8 cellular contexts compared by ENCODE assay signal in the genomic region with DNA sequence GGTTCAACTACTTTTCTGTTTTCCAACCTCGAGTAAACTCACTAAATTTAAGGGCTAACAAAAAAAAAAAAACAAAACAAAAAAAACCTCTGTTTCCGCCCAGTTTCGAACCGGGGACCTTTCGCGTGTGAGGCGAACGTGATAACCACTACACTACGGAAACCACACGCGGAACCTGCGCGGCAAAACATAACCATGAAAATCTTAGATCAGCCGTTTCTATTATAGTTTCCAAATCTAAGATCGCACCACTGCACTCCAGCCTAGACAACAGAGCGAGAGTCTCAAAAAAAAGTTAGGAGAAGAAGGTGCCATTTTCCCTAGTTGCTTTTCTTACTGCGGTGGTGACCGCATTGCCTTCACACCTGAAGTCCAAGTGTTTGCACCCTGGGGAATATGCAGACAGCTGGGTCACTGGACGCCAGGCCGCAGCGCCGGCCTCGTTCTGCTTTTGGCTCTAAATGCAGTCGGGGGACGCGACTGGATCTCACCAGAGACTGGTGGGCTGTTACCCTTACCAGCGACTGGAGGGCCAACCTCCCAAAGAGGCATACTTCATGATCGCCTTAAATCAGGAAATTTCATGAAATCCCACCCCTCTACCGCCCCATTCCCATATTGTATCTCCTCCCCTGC.
DNase-seq lines count a peak whose midpoint lies in the region; ATAC-seq and TF ChIP-seq lines count a peak whose summit lies in the region.
"Not testable (repeated sequence)": the region's sequence is repeated elsewhere in the genome, so short reads cannot be mapped to it uniquely, and the experiment has no call there.

No MANE protein-coding gene starts in this region.

- H3K27ac ChIP-seq in HUES64 (ENCODE audit: low read depth, low read length); brain microvascular endothelial cell: not testable (repeated sequence)

- not testable (repeated sequence) for TF ChIP-seq CTCF in brain microvascular endothelial cell (IDR thresholded peaks at IDR 0.05; ENCODE audit: low read depth, low read length, missing control alignments)

- WGBS in HUES64 = under 1% methylated on average over 27 of the region's 29 CpGs

- H3K9ac ChIP-seq in HUES64 (ENCODE audit: low read depth, low read length) = peak overlapping the region; percentile 55

- H3K27ac Mint-ChIP-seq in activated CD4-positive, alpha-beta T cell treated with anti-CD3 and anti-CD28 coated beads, Interleukin-2, amount 10 ng/mL, durations not matched to agents 7 days and 5 days = peak overlapping the region; percentile 84

- not testable (repeated sequence) for H3K9me3 ChIP-seq in HUES64 (ENCODE audit: insufficient read depth, low read depth, low read length); mononuclear cell (ENCODE audit: low read depth, low read length)

- H3K36me3 ChIP-seq in HUES64 (ENCODE audit: insufficient read depth, low read length); brain microvascular endothelial cell (replicated peaks): not testable (repeated sequence)

- not testable (repeated sequence) for H3K36me3 Mint-ChIP-seq in activated CD4-positive, alpha-beta T cell treated with anti-CD3 and anti-CD28 coated beads, Interleukin-2, amount 10 ng/mL, durations not matched to agents 7 days and 5 days (ENCODE audit: low read depth)

- peak overlapping the region; percentile 74 for H3K4me3 Mint-ChIP-seq in activated CD4-positive, alpha-beta T cell treated with anti-CD3 and anti-CD28 coated beads, Interleukin-2, amount 10 ng/mL, durations not matched to agents 7 days and 5 days

- not testable (repeated sequence) for H3K4me1 Mint-ChIP-seq in activated CD4-positive, alpha-beta T cell treated with anti-CD3 and anti-CD28 coated beads, Interleukin-2, amount 10 ng/mL, durations not matched to agents 7 days and 5 days

- peak; percentile 72 for ATAC-seq in GM19351 (IDR thresholded peaks at IDR 0.05; ENCODE audit: unreplicated experiment)

- not testable (repeated sequence) for H3K27me3 ChIP-seq in HUES64 (ENCODE audit: insufficient read depth, low read length); brain microvascular endothelial cell (replicated peaks); mononuclear cell (ENCODE audit: insufficient read depth, low read length)

- POLR2A ChIA-PET in activated CD4-positive, alpha-beta T cell treated with anti-CD3 and anti-CD28 coated beads, Interleukin-2, amount 10 ng/mL, durations not matched to agents 7 days and 5 days (lab: Charles Lee) = not testable (repeated sequence)

- CTCF ChIA-PET in activated CD4-positive, alpha-beta T cell treated with anti-CD3 and anti-CD28 coated beads, Interleukin-2, amount 10 ng/mL, durations not matched to agents 7 days and 5 days (lab: Charles Lee) = not testable (repeated sequence)

- intact Hi-C loops in head of caudate nucleus (cut with DNase I) = not testable (repeated sequence)

- in situ Hi-C loops in brain microvascular endothelial cell (cut with HindIII; ENCODE audit: low pct_ligation_motif_present, low sequenced_read_pairs) = not testable (repeated sequence)

- H3K4me3 ChIP-seq in HUES64 (ENCODE audit: low read length) = peak overlapping the region; percentile 83
- H3K4me3 ChIP-seq in brain microvascular endothelial cell (ENCODE audit: low read depth, low read length) = peak overlapping the region; percentile 61
- peak overlapping the region; percentile 51 for H3K4me3 ChIP-seq in mononuclear cell (ENCODE audit: low read length)

- H3K4me1 ChIP-seq in HUES64 (ENCODE audit: insufficient read depth, low read length); mononuclear cell (ENCODE audit: insufficient read depth, low read length): not testable (repeated sequence)

- H3K9me3 Mint-ChIP-seq in activated CD4-positive, alpha-beta T cell treated with anti-CD3 and anti-CD28 coated beads, Interleukin-2, amount 10 ng/mL, durations not matched to agents 7 days and 5 days = not testable (repeated sequence)

- not testable (repeated sequence) for H3K27me3 Mint-ChIP-seq in activated CD4-positive, alpha-beta T cell treated with anti-CD3 and anti-CD28 coated beads, Interleukin-2, amount 10 ng/mL, durations not matched to agents 7 days and 5 days

- DNase-seq in AG20443 (ENCODE audit: low spot score) = peak; percentile 5
- DNase-seq in activated CD4-positive, alpha-beta T cell treated with anti-CD3 and anti-CD28 coated beads, Interleukin-2, amount 10 ng/mL, durations not matched to agents 7 days and 5 days = peak; percentile 53
- peak; percentile 12 for DNase-seq in brain microvascular endothelial cell
- DNase-seq in head of caudate nucleus = peak in 30 of 42 donors; percentile 2 to 56 (median 13)
- peak; percentile 20 to 52 for DNase-seq in stimulated activated CD4-positive, alpha-beta T cell treated with anti-CD3 and anti-CD28 coated beads, Interleukin-2, amount 100 ng/mL, for 24 hours
